Comparison of ENCODE assay signal across 29 cellular contexts in genomic region chr1:188794969-188795368, GRCh38.
"Had no signal": no experiment of that assay in that cellular context is flagged by ENCODE, and none has a peak within 500 bp of the region (broad histone marks: within the 10 kb centered on the region; RNA-seq: fewer than 3 reads in every experiment).

No MANE protein-coding gene starts in this region.

- H3K27me3 Mint-ChIP-seq: naive thymus-derived CD4-positive, alpha-beta T cell; progenitor cell of endocrine pancreas; stimulated activated naive B cell treated with anti-CD40 and anti-IgM and Interleukin-4, amounts not matched to agents 10 μg/mL and 1 μg/mL and 100 μg/mL, for 72 hours; stimulated activated naive CD8-positive, alpha-beta T cell treated with anti-CD3 and anti-CD28 coated beads, Interleukin-15, Interleukin-2, amounts not matched to agents 100 ng/mL and 50 ng/mL, for 24 hours; type B pancreatic cell had no signal

- H3K9me3 Mint-ChIP-seq: neural progenitor cell, type B pancreatic cell had no signal

- H3K36me3 ChIP-seq: neural progenitor cell, right lobe of liver, sigmoid colon, suprapubic skin, tibial artery, transverse colon, upper lobe of right lung, uterus had no signal

- H3K4me3 ChIP-seq: neural progenitor cell, psoas muscle, right lobe of liver, sigmoid colon, suprapubic skin, testis, tibial artery, transverse colon, upper lobe of right lung, uterus had no signal

- H3K9me3 ChIP-seq: psoas muscle, right lobe of liver, suprapubic skin, testis, tibial artery, transverse colon, upper lobe of right lung, uterus had no signal

- H3K79me2 ChIP-seq: parathyroid adenoma had no signal

- H3K4me2 ChIP-seq: neural progenitor cell had no signal

- H3K4me1 Mint-ChIP-seq: naive thymus-derived CD4-positive, alpha-beta T cell; natural killer cell; nephron; neural progenitor cell; stimulated activated effector memory CD8-positive, alpha-beta T cell treated with anti-CD3 and anti-CD28 coated beads, Interleukin-12 subunit alpha, Interleukin-12 subunit beta, amount 100 ng/mL, for 72 hours; stimulated activated naive B cell treated with anti-CD40 and anti-IgM and Interleukin-4, amounts not matched to agents 10 μg/mL and 1 μg/mL and 100 μg/mL, for 72 hours had no signal

- H3K27ac Mint-ChIP-seq: naive thymus-derived CD4-positive, alpha-beta T cell; natural killer cell; nephron; neural progenitor cell; progenitor cell of endocrine pancreas; stimulated activated effector memory CD8-positive, alpha-beta T cell treated with anti-CD3 and anti-CD28 coated beads, Interleukin-12 subunit alpha, Interleukin-12 subunit beta, amount 100 ng/mL, for 72 hours; stimulated activated naive B cell treated with anti-CD40 and anti-IgM and Interleukin-4, amounts not matched to agents 10 μg/mL and 1 μg/mL and 100 μg/mL, for 72 hours; stimulated activated naive CD8-positive, alpha-beta T cell treated with anti-CD3 and anti-CD28 coated beads, Interleukin-15, Interleukin-2, amounts not matched to agents 100 ng/mL and 50 ng/mL, for 24 hours; type B pancreatic cell had no signal

- H3K4me3 Mint-ChIP-seq: naive thymus-derived CD4-positive, alpha-beta T cell; natural killer cell; nephron; neural progenitor cell; stimulated activated effector memory CD8-positive, alpha-beta T cell treated with anti-CD3 and anti-CD28 coated beads, Interleukin-12 subunit alpha, Interleukin-12 subunit beta, amount 100 ng/mL, for 72 hours; stimulated activated naive B cell treated with anti-CD40 and anti-IgM and Interleukin-4, amounts not matched to agents 10 μg/mL and 1 μg/mL and 100 μg/mL, for 72 hours; stimulated activated naive CD8-positive, alpha-beta T cell treated with anti-CD3 and anti-CD28 coated beads, Interleukin-15, Interleukin-2, amounts not matched to agents 100 ng/mL and 50 ng/mL, for 24 hours; type B pancreatic cell had no signal

- FAIRE-seq: small intestine had no signal

- H2AFZ ChIP-seq: neural progenitor cell, parathyroid adenoma had no signal

- H3K27ac ChIP-seq: neural progenitor cell, parathyroid adenoma, psoas muscle, right lobe of liver, sigmoid colon, suprapubic skin, testis, tibial artery, transverse colon, upper lobe of right lung, uterus had no signal

- H3K9ac ChIP-seq: neural progenitor cell, parathyroid adenoma had no signal

- H3K4me1 ChIP-seq: neural progenitor cell, parathyroid adenoma, psoas muscle, right lobe of liver, sigmoid colon, suprapubic skin, testis, tibial artery, transverse colon, upper lobe of right lung, uterus had no signal

- H3K27me3 ChIP-seq: neural progenitor cell, right lobe of liver, sigmoid colon, suprapubic skin, testis, tibial artery, transverse colon, upper lobe of right lung, uterus had no signal

- DNase-seq: naive thymus-derived CD4-positive, alpha-beta T cell; natural killer cell; occipital lobe; posterior cingulate gyrus; psoas muscle; right cardiac atrium; right lobe of liver; sigmoid colon; small intestine; stimulated activated CD4-positive, alpha-beta T cell treated with anti-CD3 and anti-CD28 coated beads, Interleukin-15, amount 100 ng/mL, for 24 hours; stimulated activated CD4-positive, alpha-beta T cell treated with anti-CD3 and anti-CD28 coated beads, Interleukin-2, amount 100 ng/mL, for 24 hours; stimulated activated CD4-positive, alpha-beta T cell treated with anti-CD3 and anti-CD28 coated beads, Interleukin-2, amount 100 ng/mL, for 48 hours; stimulated activated CD4-positive, alpha-beta T cell treated with anti-CD3 and anti-CD28 coated beads, Interleukin-4, amount 100 ng/mL, for 24 hours; stimulated activated naive B cell treated with anti-CD40 and anti-IgM and Interleukin-4, amounts not matched to agents 10 μg/mL and 1 μg/mL and 100 μg/mL, for 72 hours; stimulated activated naive CD4-positive, alpha-beta T cell treated with Interleukin-2 at 50 U/mL for 16 hours; substantia nigra; testis; tibial artery; transverse colon; upper lobe of right lung; uterus had no signal

- ATAC-seq: naive thymus-derived CD4-positive, alpha-beta T cell; natural killer cell; psoas muscle; right cardiac atrium; right lobe of liver; stimulated activated effector memory CD8-positive, alpha-beta T cell treated with anti-CD3 and anti-CD28 coated beads, Interleukin-12 subunit alpha, Interleukin-12 subunit beta, amount 100 ng/mL, for 72 hours; stimulated activated naive B cell treated with anti-CD40 and anti-IgM and Interleukin-4, amounts not matched to agents 10 μg/mL and 1 μg/mL and 100 μg/mL, for 72 hours; upper lobe of right lung had no signal
